Comparison of ENCODE assay signal across 29 cellular contexts in the genomic region with DNA sequence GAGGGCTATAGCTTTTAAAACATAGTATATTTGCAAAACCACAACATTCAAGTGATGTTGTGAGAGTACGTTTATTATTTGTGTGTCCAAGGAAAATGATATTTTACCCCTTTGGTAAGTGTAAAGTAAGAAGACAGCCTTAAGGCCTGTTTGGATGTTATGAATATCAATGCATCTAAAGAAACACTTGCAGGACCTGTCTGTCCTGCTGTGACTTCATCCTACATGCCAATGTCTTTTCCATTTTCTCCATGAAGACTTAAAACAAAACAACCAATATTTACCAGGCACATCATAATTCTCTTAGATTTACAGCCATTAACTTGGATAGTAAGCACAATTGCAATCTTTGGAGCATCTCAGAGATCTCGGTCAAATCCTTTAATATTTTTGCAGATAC. TPM values are rescaled to one million over a fixed set of nuclear protein-coding genes. Genes with fewer than 3 reads are reported as not detected.
"Had no signal": no experiment of that assay in that cellular context is flagged by ENCODE, and none has a peak within 500 bp of the region (broad histone marks: within the 10 kb centered on the region; RNA-seq: fewer than 3 reads in every experiment).

No MANE protein-coding gene starts in this region.

- H3K27me3 ChIP-seq: colonic mucosa, esophagus muscularis mucosa, esophagus squamous epithelium, gastrocnemius medialis, gastroesophageal sphincter had no signal

- H3K27me3 Mint-ChIP-seq: dendritic cell treated with granulocyte-macrophage colony-stimulating factor and Interleukin-4, amounts not matched to agents 40 ng/mL and 50 ng/mL, for 4 days had no signal

- H3K9me3 Mint-ChIP-seq: dendritic cell treated with granulocyte-macrophage colony-stimulating factor and Interleukin-4, amounts not matched to agents 40 ng/mL and 50 ng/mL, for 4 days; effector memory CD8-positive, alpha-beta T cell; endodermal cell had no signal

- H3K4me3 Mint-ChIP-seq: dendritic cell treated with granulocyte-macrophage colony-stimulating factor and Interleukin-4, amounts not matched to agents 40 ng/mL and 50 ng/mL, for 4 days; effector memory CD8-positive, alpha-beta T cell; endodermal cell had no signal

- DNase-seq: colonic mucosa; cortex of kidney; dermis blood vessel endothelial cell; dorsolateral prefrontal cortex; effector CD4-positive, alpha-beta T cell; effector CD8-positive, alpha-beta T cell; effector memory CD4-positive, alpha-beta T cell; effector memory CD8-positive, alpha-beta T cell; endodermal cell; erythroblast; esophagus squamous epithelium; foreskin fibroblast; foreskin keratinocyte; foreskin melanocyte; gastrocnemius medialis; glutamatergic neuron; head of caudate nucleus; heart left ventricle had no signal

- H3K4me3 ChIP-seq: colonic mucosa, coronary artery, dorsolateral prefrontal cortex, esophagus muscularis mucosa, esophagus squamous epithelium, gastrocnemius medialis, gastroesophageal sphincter, heart left ventricle had no signal

- H3K27ac ChIP-seq: colonic mucosa, coronary artery, dorsolateral prefrontal cortex, epithelial cell of prostate, esophagus muscularis mucosa, esophagus squamous epithelium, foreskin keratinocyte, gastrocnemius medialis, gastroesophageal sphincter, heart left ventricle had no signal

- H3K36me3 ChIP-seq: colonic mucosa, esophagus muscularis mucosa, esophagus squamous epithelium, gastrocnemius medialis, gastroesophageal sphincter, heart left ventricle had no signal

- FAIRE-seq: colon, endometrium, endothelial cell of umbilical vein, frontal cortex had no signal

- H3K4me1 ChIP-seq: foreskin keratinocyte, gastrocnemius medialis had no signal

- H3K9me3 ChIP-seq: colonic mucosa, esophagus muscularis mucosa, esophagus squamous epithelium, gastrocnemius medialis, gastroesophageal sphincter, heart left ventricle had no signal

- H3K27ac Mint-ChIP-seq: dendritic cell treated with granulocyte-macrophage colony-stimulating factor and Interleukin-4, amounts not matched to agents 40 ng/mL and 50 ng/mL, for 4 days; effector memory CD8-positive, alpha-beta T cell; endodermal cell had no signal

- ATAC-seq: effector memory CD8-positive, alpha-beta T cell; esophagus mucosa; foreskin keratinocyte; gastrocnemius medialis; gastroesophageal sphincter; heart left ventricle had no signal

RNA-seq across cellular contexts. Expression of a gene that starts 29.0 kb away (rescaled TPM):
- total RNA-seq: dermis blood vessel endothelial cell, endothelial cell of umbilical vein, foreskin keratinocyte, glomerular endothelial cell had no signal
- polyA plus RNA-seq: endothelial cell of umbilical vein, foreskin keratinocyte had no signal
